1 cellular context compared by ENCODE assay signal in the genomic region with DNA sequence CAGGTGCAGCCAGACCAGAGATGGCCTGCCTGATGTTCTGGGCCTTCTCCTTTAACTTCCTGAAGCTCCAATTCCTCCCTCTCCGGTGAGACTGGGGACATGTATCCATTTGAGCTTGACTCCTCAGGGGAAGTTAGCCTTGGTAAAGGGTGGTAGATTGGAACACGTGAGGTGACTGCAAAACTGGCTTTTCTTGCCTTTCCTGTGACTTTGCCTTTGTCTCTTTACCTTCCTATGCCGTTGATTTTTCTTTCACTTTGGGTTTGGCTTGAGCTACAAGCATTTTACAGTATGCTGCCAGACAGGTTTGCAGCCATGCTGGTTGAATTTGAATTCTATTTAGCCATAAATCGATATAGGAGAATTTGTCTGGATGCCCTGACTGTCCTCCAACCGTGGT.
TF ChIP-seq lines count a peak whose summit lies in the region.

No MANE protein-coding gene starts in this region.

TF ChIP-seq in GM23338, 12 proteins besides CTCF, POLR2A, EP300 and RAD21 (continued from another document):
- TF ChIP-seq, protein P1, sequence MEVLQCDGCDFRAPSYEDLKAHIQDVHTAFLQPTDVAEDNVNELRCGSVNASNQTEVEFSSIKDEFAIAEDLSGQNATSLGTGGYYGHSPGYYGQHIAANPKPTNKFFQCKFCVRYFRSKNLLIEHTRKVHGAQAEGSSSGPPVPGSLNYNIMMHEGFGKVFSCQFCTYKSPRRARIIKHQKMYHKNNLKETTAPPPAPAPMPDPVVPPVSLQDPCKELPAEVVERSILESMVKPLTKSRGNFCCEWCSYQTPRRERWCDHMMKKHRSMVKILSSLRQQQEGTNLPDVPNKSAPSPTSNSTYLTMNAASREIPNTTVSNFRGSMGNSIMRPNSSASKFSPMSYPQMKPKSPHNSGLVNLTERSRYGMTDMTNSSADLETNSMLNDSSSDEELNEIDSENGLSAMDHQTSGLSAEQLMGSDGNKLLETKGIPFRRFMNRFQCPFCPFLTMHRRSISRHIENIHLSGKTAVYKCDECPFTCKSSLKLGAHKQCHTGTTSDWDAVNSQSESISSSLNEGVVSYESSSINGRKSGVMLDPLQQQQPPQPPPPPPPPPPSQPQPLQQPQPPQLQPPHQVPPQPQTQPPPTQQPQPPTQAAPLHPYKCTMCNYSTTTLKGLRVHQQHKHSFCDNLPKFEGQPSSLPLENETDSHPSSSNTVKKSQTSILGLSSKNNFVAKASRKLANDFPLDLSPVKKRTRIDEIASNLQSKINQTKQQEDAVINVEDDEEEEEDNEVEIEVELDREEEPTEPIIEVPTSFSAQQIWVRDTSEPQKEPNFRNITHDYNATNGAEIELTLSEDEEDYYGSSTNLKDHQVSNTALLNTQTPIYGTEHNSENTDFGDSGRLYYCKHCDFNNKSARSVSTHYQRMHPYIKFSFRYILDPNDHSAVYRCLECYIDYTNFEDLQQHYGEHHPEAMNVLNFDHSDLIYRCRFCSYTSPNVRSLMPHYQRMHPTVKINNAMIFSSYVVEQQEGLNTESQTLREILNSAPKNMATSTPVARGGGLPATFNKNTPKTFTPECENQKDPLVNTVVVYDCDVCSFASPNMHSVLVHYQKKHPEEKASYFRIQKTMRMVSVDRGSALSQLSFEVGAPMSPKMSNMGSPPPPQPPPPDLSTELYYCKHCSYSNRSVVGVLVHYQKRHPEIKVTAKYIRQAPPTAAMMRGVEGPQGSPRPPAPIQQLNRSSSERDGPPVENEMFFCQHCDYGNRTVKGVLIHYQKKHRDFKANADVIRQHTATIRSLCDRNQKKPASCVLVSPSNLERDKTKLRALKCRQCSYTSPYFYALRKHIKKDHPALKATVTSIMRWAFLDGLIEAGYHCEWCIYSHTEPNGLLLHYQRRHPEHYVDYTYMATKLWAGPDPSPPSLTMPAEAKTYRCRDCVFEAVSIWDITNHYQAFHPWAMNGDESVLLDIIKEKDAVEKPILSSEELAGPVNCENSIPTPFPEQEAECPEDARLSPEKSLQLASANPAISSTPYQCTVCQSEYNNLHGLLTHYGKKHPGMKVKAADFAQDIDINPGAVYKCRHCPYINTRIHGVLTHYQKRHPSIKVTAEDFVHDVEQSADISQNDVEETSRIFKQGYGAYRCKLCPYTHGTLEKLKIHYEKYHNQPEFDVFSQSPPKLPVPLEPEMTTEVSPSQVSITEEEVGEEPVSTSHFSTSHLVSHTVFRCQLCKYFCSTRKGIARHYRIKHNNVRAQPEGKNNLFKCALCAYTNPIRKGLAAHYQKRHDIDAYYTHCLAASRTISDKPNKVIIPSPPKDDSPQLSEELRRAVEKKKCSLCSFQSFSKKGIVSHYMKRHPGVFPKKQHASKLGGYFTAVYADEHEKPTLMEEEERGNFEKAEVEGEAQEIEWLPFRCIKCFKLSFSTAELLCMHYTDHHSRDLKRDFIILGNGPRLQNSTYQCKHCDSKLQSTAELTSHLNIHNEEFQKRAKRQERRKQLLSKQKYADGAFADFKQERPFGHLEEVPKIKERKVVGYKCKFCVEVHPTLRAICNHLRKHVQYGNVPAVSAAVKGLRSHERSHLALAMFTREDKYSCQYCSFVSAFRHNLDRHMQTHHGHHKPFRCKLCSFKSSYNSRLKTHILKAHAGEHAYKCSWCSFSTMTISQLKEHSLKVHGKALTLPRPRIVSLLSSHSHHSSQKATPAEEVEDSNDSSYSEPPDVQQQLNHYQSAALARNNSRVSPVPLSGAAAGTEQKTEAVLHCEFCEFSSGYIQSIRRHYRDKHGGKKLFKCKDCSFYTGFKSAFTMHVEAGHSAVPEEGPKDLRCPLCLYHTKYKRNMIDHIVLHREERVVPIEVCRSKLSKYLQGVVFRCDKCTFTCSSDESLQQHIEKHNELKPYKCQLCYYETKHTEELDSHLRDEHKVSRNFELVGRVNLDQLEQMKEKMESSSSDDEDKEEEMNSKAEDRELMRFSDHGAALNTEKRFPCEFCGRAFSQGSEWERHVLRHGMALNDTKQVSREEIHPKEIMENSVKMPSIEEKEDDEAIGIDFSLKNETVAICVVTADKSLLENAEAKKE (CRISPR knock-in tag; IDR thresholded peaks at IDR 0.05) = no peak
- TF ChIP-seq POLR2AphosphoS5 (IDR thresholded peaks at IDR 0.05; ENCODE audit: low read depth) = no peak
